In the genomic region with DNA sequence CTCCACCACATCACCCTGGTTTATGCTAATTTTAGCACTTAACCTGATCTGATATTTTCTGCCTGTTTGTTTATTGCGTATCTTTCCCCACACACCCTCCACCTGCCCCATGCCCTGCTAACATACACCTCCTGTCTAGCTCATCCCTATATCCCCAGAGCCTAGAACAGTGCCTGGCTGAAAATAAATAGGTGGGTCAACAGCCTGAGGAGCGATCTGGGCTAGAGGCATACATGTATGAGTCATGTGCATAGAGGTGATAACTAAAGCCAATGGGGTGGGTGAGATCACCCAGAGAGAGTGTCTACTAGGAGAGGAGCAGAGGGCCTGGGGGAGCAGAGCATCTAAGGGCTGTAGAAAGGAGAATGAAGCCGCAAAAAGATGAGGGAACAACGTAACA, we compare ENCODE assay signal across 20 cellular contexts.
"Had no signal": no experiment of that assay in that cellular context is flagged by ENCODE, and none has a peak within 500 bp of the region (broad histone marks: within the 10 kb centered on the region; RNA-seq: fewer than 3 reads in every experiment).

No MANE protein-coding gene starts in this region.

- H3K4me3 ChIP-seq: dorsolateral prefrontal cortex, heart left ventricle, neural progenitor cell, testis, uterus had no signal

- H3K36me3 ChIP-seq: heart left ventricle, neural progenitor cell, uterus had no signal

- H3K27ac ChIP-seq: dorsolateral prefrontal cortex, heart left ventricle, neural progenitor cell, parathyroid adenoma, testis, uterus had no signal

- DNase-seq: activated B cell treated with CpG ODN at 0.5 μM for 24 hours; activated CD4-positive, alpha-beta T cell treated with anti-CD3 and anti-CD28 coated beads, Interleukin-2, amount 10 ng/mL, durations not matched to agents 24 days and 14 days; activated naive CD4-positive, alpha-beta T cell treated with anti-CD3 and anti-CD28 coated beads, Interleukin-2, amount 10 ng/mL, durations not matched to agents 7 days and 5 days; activated T-cell treated with anti-CD3 and anti-CD28 coated beads for 4 hours; amygdala; dorsolateral prefrontal cortex; foreskin fibroblast; heart left ventricle; left ventricle myocardium superior; retina; stimulated activated CD4-positive, alpha-beta T cell treated with anti-CD3 and anti-CD28 coated beads, Interleukin-15, amount 100 ng/mL, for 24 hours; stimulated activated CD4-positive, alpha-beta T cell treated with anti-CD3 and anti-CD28 coated beads, Interleukin-4, amount 100 ng/mL, for 4 hours; stimulated activated naive CD8-positive, alpha-beta T cell treated with anti-CD3 and anti-CD28 coated beads, Interleukin-15, amount 100 ng/mL, for 72 hours; T-helper 17 cell; testis; uterus had no signal

- ATAC-seq: activated T-helper 17 cell treated with anti-CD3 and anti-CD28 coated beads, Interleukin-2, amount 50 U/mL, for 72 hours; esophagus mucosa; heart left ventricle; left ventricle myocardium superior; stimulated activated naive CD8-positive, alpha-beta T cell treated with anti-CD3 and anti-CD28 coated beads, Interleukin-15, amount 100 ng/mL, for 72 hours; T-helper 17 cell had no signal

- H3K9me3 ChIP-seq: heart left ventricle, testis, uterus had no signal

- H3K4me1 ChIP-seq: neural progenitor cell, parathyroid adenoma, testis had no signal
